1 cellular context compared by ENCODE assay signal in the genomic region with DNA sequence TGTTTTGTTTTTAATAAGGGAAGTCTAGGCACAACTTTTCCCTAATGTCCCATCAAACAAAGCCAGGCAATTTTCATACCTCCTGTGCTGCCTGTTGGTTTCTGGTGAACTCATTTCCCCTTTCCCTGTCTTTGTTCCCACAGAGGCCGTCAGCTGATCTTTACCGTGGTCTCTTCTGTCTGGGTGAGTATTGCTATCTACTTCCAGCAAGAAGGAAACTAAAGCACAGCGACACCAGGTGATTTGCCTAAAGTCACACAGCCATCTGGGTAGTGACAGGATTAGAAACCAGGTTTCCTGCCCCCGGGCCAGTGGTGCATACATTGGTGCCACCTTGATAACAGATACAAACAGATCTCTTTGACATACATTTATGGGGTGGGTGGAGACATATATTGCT.
TF ChIP-seq lines count a peak whose summit lies in the region.

No MANE protein-coding gene starts in this region.

TF ChIP-seq in endothelial cell of umbilical vein, 7 proteins besides CTCF, POLR2A, EP300 and RAD21 (continued from another document):
- TF ChIP-seq, protein P1, sequence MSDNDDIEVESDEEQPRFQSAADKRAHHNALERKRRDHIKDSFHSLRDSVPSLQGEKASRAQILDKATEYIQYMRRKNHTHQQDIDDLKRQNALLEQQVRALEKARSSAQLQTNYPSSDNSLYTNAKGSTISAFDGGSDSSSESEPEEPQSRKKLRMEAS (IDR thresholded peaks at IDR 0.05; ENCODE audit: insufficient read depth, insufficient read length), result no peak
